ENCODE assay signal across 8 cellular contexts in genomic region chr2:9631484-9631819, GRCh38. TPM values are rescaled to one million over a fixed set of nuclear protein-coding genes. Genes with fewer than 3 reads are reported as not detected.
DNase-seq lines count a peak whose midpoint lies in the region; ATAC-seq and TF ChIP-seq lines count a peak whose summit lies in the region.

No MANE protein-coding gene starts in this region.

- no peak overlapping the region for H2BK5ac ChIP-seq in mesenchymal stem cell (ENCODE audit: low read depth, low read length, poor library complexity, severe bottlenecking)

- peak overlapping the region; percentile 97 for H3K4me3 Mint-ChIP-seq in MCF 10A (ENCODE audit: unreplicated experiment)

- peak overlapping the region; percentile 42 to 60 for H3K4ac ChIP-seq in mesenchymal stem cell (ENCODE audit: low read depth in 1 of 2, low read length in 2 of 2)

- peak overlapping the region; percentile 18 to 92 for H2BK12ac ChIP-seq in mesenchymal stem cell (ENCODE audit: low read length in 2 of 2)

- H3K9me3 ChIP-seq in cardiac muscle cell (ENCODE audit: low read depth), result no peaks in the 10 kb centered on the region
- no peaks in the 10 kb centered on the region for H3K9me3 ChIP-seq in mesenchymal stem cell (ENCODE audit: control insufficient read depth, low read length)
- H3K9me3 ChIP-seq in upper lobe of right lung, result no peaks in the 10 kb centered on the region

- H3K27ac Mint-ChIP-seq in MCF 10A (ENCODE audit: low read depth, unreplicated experiment), result no peak overlapping the region

- peak overlapping the region; percentile 71 for H2BK120ac ChIP-seq in mesenchymal stem cell (ENCODE audit: low read depth, low read length)

- H3K14ac ChIP-seq in mesenchymal stem cell (ENCODE audit: low read length in 2 of 2), result no peak overlapping the region

- peaks cover 30% of the 10 kb centered on the region for H3K36me3 Mint-ChIP-seq in MCF 10A (ENCODE audit: insufficient read depth, unreplicated experiment)

- no peak overlapping the region for H2AK5ac ChIP-seq in mesenchymal stem cell (ENCODE audit: low read length, severe bottlenecking)

- H3K4me3 ChIP-seq in cardiac muscle cell (peak overlapping the region; percentile 14), mesenchymal stem cell (ENCODE audit: insufficient read depth in 1 of 2, low read depth in 1 of 2, low read length in 2 of 2) (peak overlapping the region; percentile 65 to 99), upper lobe of right lung (peak overlapping the region; percentile 92)

- DNase-seq in cardiac muscle cell (ENCODE audit: low read depth in 1 of 2, low spot score in 1 of 2) (no peak), Right ventricle myocardium inferior (ENCODE audit: missing footprints) (no peak), MCF 10A (ENCODE audit: unreplicated experiment) (no peak), mesenchymal stem cell (no peak), upper lobe of right lung (no peak), inferior parietal cortex (ENCODE audit: extremely low spot score) (no peak), NCI-H1436 (lab: John Stamatoyannopoulos, UW) (no peak)
- no peak for DNase-seq in stimulated activated CD4-positive, alpha-beta T cell treated with anti-CD3 and anti-CD28 coated beads, Interleukin-1b, Interleukin-23, amount 100 ng/mL, for 48 hours

- peak overlapping the region; percentile 99 for H3K9ac ChIP-seq in mesenchymal stem cell (ENCODE audit: low read length)

- no peak for ATAC-seq in Right ventricle myocardium inferior
- no peak for ATAC-seq in upper lobe of right lung

- H3K4me2 ChIP-seq in mesenchymal stem cell (ENCODE audit: low read length, poor library complexity, severe bottlenecking), result peak overlapping the region; percentile 84

- H3K18ac ChIP-seq in mesenchymal stem cell (ENCODE audit: low read depth in 1 of 2, low read length in 2 of 2), result peak overlapping the region; percentile 25 to 37

- H3K36me3 ChIP-seq in cardiac muscle cell (peaks cover 16% of the 10 kb centered on the region), mesenchymal stem cell (ENCODE audit: control insufficient read depth in 1 of 2, insufficient read depth in 2 of 2, low read depth in 1 of 2, low read length in 2 of 2) (peaks cover 3 to 23% of the 10 kb centered on the region in 2 experiments), upper lobe of right lung (peaks cover 11% of the 10 kb centered on the region)

- CTCF ChIA-PET in MCF 10A (lab: Yijun Ruan, JAX), result interaction anchor here (1.6 kb wide), 1 partner anchor 67 kb away, joined by 3 read pairs; no protein-coding TSS in a partner anchor

- intact Hi-C loops in Right ventricle myocardium inferior (cut with DNase I) (loop anchor here (2.0 to 5.0 kb wide), 4 partner anchors 77 to 157 kb away; partner anchors contain the start of genes ADAM17 and IAH1), MCF 10A (cut with micrococcal nuclease) (no loop called here), upper lobe of right lung (cut with DNase I) (no loop called here)

- no peak overlapping the region for H3K23ac ChIP-seq in mesenchymal stem cell (ENCODE audit: low read length in 2 of 2)

- no peaks in the 10 kb centered on the region for H3K27me3 ChIP-seq in cardiac muscle cell
- H3K27me3 ChIP-seq in mesenchymal stem cell (ENCODE audit: control insufficient read depth in 1 of 2, insufficient read depth in 1 of 2, low read length in 2 of 2), result no peaks in the 10 kb centered on the region
- no peaks in the 10 kb centered on the region for H3K27me3 ChIP-seq in upper lobe of right lung

- H3K27me3 Mint-ChIP-seq in MCF 10A (ENCODE audit: insufficient read depth, unreplicated experiment), result no peaks in the 10 kb centered on the region

- no peaks in the 10 kb centered on the region for H3K9me3 Mint-ChIP-seq in MCF 10A (ENCODE audit: unreplicated experiment)

- WGBS in mesenchymal stem cell, result 3% methylated on average over 6 of the region's 6 CpGs

- POLR2A ChIA-PET in MCF 10A (lab: Yijun Ruan, JAX), result interaction anchor here (0.7 to 6.5 kb wide), 19 partner anchors 8 to 215 kb away, joined by 3 to 118 read pairs (median 6); partner anchors contain the start of genes ADAM17, CPSF3, ITGB1BP1 and TAF1B

- no peak overlapping the region for H2BK15ac ChIP-seq in mesenchymal stem cell (ENCODE audit: low read depth, poor library complexity, severe bottlenecking)

- H3K4me1 ChIP-seq in cardiac muscle cell (ENCODE audit: low read depth), result peaks cover 35% of the 10 kb centered on the region
- H3K4me1 ChIP-seq in mesenchymal stem cell (ENCODE audit: control insufficient read depth, insufficient read depth, low read depth, low read length), result peaks cover 9% of the 10 kb centered on the region
- peaks cover 30% of the 10 kb centered on the region for H3K4me1 ChIP-seq in upper lobe of right lung

- H4K91ac ChIP-seq in mesenchymal stem cell (ENCODE audit: low read length), result peak overlapping the region; percentile 25

- H3K27ac ChIP-seq in cardiac muscle cell (peak overlapping the region; percentile 17), mesenchymal stem cell (ENCODE audit: low read length, poor library complexity, severe bottlenecking) (no peak overlapping the region), upper lobe of right lung (peak overlapping the region; percentile 63)

- no peak overlapping the region for H2AFZ ChIP-seq in mesenchymal stem cell (ENCODE audit: low read depth, low read length)

- TF ChIP-seq CTCF in cardiac muscle cell (IDR thresholded peaks at IDR 0.05; ENCODE audit: low read depth, low read length), result no peak
- TF ChIP-seq CTCF in MCF 10A (IDR thresholded peaks at IDR 0.05; ENCODE audit: unreplicated experiment), result no peak
- no peak for TF ChIP-seq CTCF in upper lobe of right lung (IDR thresholded peaks at IDR 0.05)

- BruUV-seq in MCF 10A (replicated peaks; lab: Mats Ljungman, UMichigan), result TSS peak; percentile 66

- peaks cover 22% of the 10 kb centered on the region for H3K4me1 Mint-ChIP-seq in MCF 10A (ENCODE audit: insufficient read depth, unreplicated experiment)

- H3K79me1 ChIP-seq in mesenchymal stem cell (replicated peaks; ENCODE audit: low read length, poor library complexity, severe bottlenecking), result no peaks in the 10 kb centered on the region

- H4K8ac ChIP-seq in mesenchymal stem cell (ENCODE audit: low read length), result no peak overlapping the region

RNA-seq across cellular contexts. Expression of gene YWHAQ, which starts 0.7 kb away (rescaled TPM):
- 240 and 317 TPM in 2 replicates for total RNA-seq in cardiac muscle cell
- 439 and 455 TPM in 2 replicates for polyA plus RNA-seq in cardiac muscle cell
- total RNA-seq in Right ventricle myocardium inferior, result 116 TPM
- 239 TPM in 2 replicates for total RNA-seq in MCF 10A (2022)
- 317 TPM for polyA plus RNA-seq in mesenchymal stem cell (2013, experiment 1 of 2)
- polyA plus RNA-seq in mesenchymal stem cell (2013, experiment 2 of 2), result 324 TPM
- 191 TPM for total RNA-seq in upper lobe of right lung

Comparison
In these comparisons a context has a peak if more than half of its experiments do, and no peak if none do; other contexts are left out.
1. H3K4me3 ChIP-seq: peak in every context shown above with its lines; median percentile 92 in upper lobe of right lung; 82 in mesenchymal stem cell; 14 in cardiac muscle cell.